Comparison of ENCODE assay signal across 11 cellular contexts in genomic region chr1:194052514-194053333, GRCh38.
A peak's percentile ranks its signal among the peaks of the same experiment; 100 is the strongest.
DNase-seq lines count a peak whose midpoint lies in the region; ATAC-seq lines count a peak whose summit lies in the region.
"Had no signal": no experiment of that assay in that cellular context is flagged by ENCODE, and none has a peak within 500 bp of the region (broad histone marks: within the 10 kb centered on the region; RNA-seq: fewer than 3 reads in every experiment).

No MANE protein-coding gene starts in this region.

- POLR2A ChIA-PET in CD8-positive, alpha-beta memory T cell (lab: Charles Lee): interaction anchor here (0.6 kb wide), 1 partner anchor 8 kb away, joined by 3 read pairs; no protein-coding TSS in a partner anchor

- H3K27me3 ChIP-seq in CD8-positive, alpha-beta memory T cell (ENCODE audit: insufficient read depth, low read length, poor library complexity, severe bottlenecking): no peaks in the 10 kb centered on the region

- peak overlapping the region; percentile 70 to 94 (median 82) for H3K27ac Mint-ChIP-seq in CD8-positive, alpha-beta memory T cell
- H3K27ac Mint-ChIP-seq in activated naive CD8-positive, alpha-beta T cell treated with anti-CD3 and anti-CD28 coated beads for 36 hours: peak overlapping the region; percentile 71
- H3K27ac Mint-ChIP-seq in stimulated activated naive B cell treated with anti-CD40 and anti-IgM and Interleukin-4, amounts not matched to agents 10 μg/mL and 1 μg/mL and 100 μg/mL, for 72 hours: no peak overlapping the region
- H3K27ac Mint-ChIP-seq: natural killer cell treated with Interleukin-12 subunit alpha and Interleukin-12 subunit beta and Interleukin-15 and Interleukin-18, amount 100 ng/mL, for 72 hours had no signal

- peaks cover 0 to 7% (median 0%) of the 10 kb centered on the region in 3 donors for H3K36me3 Mint-ChIP-seq in CD8-positive, alpha-beta memory T cell
- no peaks in the 10 kb centered on the region for H3K36me3 Mint-ChIP-seq in activated naive CD8-positive, alpha-beta T cell treated with anti-CD3 and anti-CD28 coated beads for 36 hours
- no peaks in the 10 kb centered on the region for H3K36me3 Mint-ChIP-seq in stimulated activated naive B cell treated with anti-CD40 and anti-IgM and Interleukin-4, amounts not matched to agents 10 μg/mL and 1 μg/mL and 100 μg/mL, for 72 hours
- H3K36me3 Mint-ChIP-seq: IgD-negative memory B cell; natural killer cell treated with Interleukin-12 subunit alpha and Interleukin-12 subunit beta and Interleukin-15 and Interleukin-18, amount 100 ng/mL, for 72 hours had no signal

- DNase-seq in CD8-positive, alpha-beta memory T cell: peak in 1 of 5 donors; percentile 30
- no peak for DNase-seq in activated naive CD8-positive, alpha-beta T cell treated with anti-CD3 and anti-CD28 coated beads for 36 hours
- no peak for DNase-seq in substantia nigra (lab: John Stamatoyannopoulos, UW)
- no peak for DNase-seq in NCI-H69 (lab: John Stamatoyannopoulos, UW)
- no peak for DNase-seq in stimulated activated naive B cell treated with anti-CD40 and anti-IgM and Interleukin-4, amounts not matched to agents 10 μg/mL and 1 μg/mL and 100 μg/mL, for 72 hours
- no peak for DNase-seq in NOMO-1 treated with DMSO at 0.1 percent for 48 hours (lab: John Stamatoyannopoulos, UW; ENCODE audit: unreplicated experiment)
- DNase-seq: NCI-H2029 had no signal

- H3K27ac ChIP-seq in CD8-positive, alpha-beta memory T cell (ENCODE audit: low read depth, low read length): no peak overlapping the region
- no peak overlapping the region for H3K27ac ChIP-seq in substantia nigra (ENCODE audit: low read depth, low read length, poor library complexity, severe bottlenecking)

- no peaks in the 10 kb centered on the region for H3K36me3 ChIP-seq in CD8-positive, alpha-beta memory T cell (ENCODE audit: insufficient read depth, low read length)

- H3K4me1 ChIP-seq in CD8-positive, alpha-beta memory T cell (ENCODE audit: insufficient read depth, low read length): peaks cover 61% of the 10 kb centered on the region

- H3K9me3 ChIP-seq in CD8-positive, alpha-beta memory T cell (ENCODE audit: low read length): no peaks in the 10 kb centered on the region

- CTCF ChIA-PET in CD8-positive, alpha-beta memory T cell (lab: Charles Lee): no interaction called here

- peak overlapping the region; percentile 8 for H3K4me3 ChIP-seq in CD8-positive, alpha-beta memory T cell (ENCODE audit: low read length)

- ATAC-seq in GM19395 (IDR thresholded peaks at IDR 0.05; ENCODE audit: unreplicated experiment) (peak; percentile 89), HG03159 (IDR thresholded peaks at IDR 0.05; ENCODE audit: unreplicated experiment) (peak; percentile 64)
- no peak for ATAC-seq in stimulated activated naive B cell treated with anti-CD40 and anti-IgM and Interleukin-4, amounts not matched to agents 10 μg/mL and 1 μg/mL and 100 μg/mL, for 72 hours (replicated peaks)
- ATAC-seq: natural killer cell treated with Interleukin-12 subunit alpha and Interleukin-12 subunit beta and Interleukin-15 and Interleukin-18, amount 100 ng/mL, for 72 hours had no signal

- peaks cover 0 to 5% (median 0%) of the 10 kb centered on the region in 5 donors for H3K9me3 Mint-ChIP-seq in CD8-positive, alpha-beta memory T cell
- peaks cover 4% of the 10 kb centered on the region for H3K9me3 Mint-ChIP-seq in activated naive CD8-positive, alpha-beta T cell treated with anti-CD3 and anti-CD28 coated beads for 36 hours
- no peaks in the 10 kb centered on the region for H3K9me3 Mint-ChIP-seq in stimulated activated naive B cell treated with anti-CD40 and anti-IgM and Interleukin-4, amounts not matched to agents 10 μg/mL and 1 μg/mL and 100 μg/mL, for 72 hours
- H3K9me3 Mint-ChIP-seq: natural killer cell treated with Interleukin-12 subunit alpha and Interleukin-12 subunit beta and Interleukin-15 and Interleukin-18, amount 100 ng/mL, for 72 hours had no signal

- H3K4me1 Mint-ChIP-seq in CD8-positive, alpha-beta memory T cell: peaks cover 46 to 62% (median 58%) of the 10 kb centered on the region in 3 donors
- H3K4me1 Mint-ChIP-seq in activated naive CD8-positive, alpha-beta T cell treated with anti-CD3 and anti-CD28 coated beads for 36 hours: peaks cover 50% of the 10 kb centered on the region
- H3K4me1 Mint-ChIP-seq in stimulated activated naive B cell treated with anti-CD40 and anti-IgM and Interleukin-4, amounts not matched to agents 10 μg/mL and 1 μg/mL and 100 μg/mL, for 72 hours: peaks cover 5 to 7% of the 10 kb centered on the region in 2 donors

- H3K4me3 Mint-ChIP-seq in CD8-positive, alpha-beta memory T cell: peak overlapping the region; percentile 0 to 76 (median 60)
- peak overlapping the region; percentile 54 for H3K4me3 Mint-ChIP-seq in activated naive CD8-positive, alpha-beta T cell treated with anti-CD3 and anti-CD28 coated beads for 36 hours
- no peak overlapping the region for H3K4me3 Mint-ChIP-seq in stimulated activated naive B cell treated with anti-CD40 and anti-IgM and Interleukin-4, amounts not matched to agents 10 μg/mL and 1 μg/mL and 100 μg/mL, for 72 hours
- H3K4me3 Mint-ChIP-seq: IgD-negative memory B cell; natural killer cell treated with Interleukin-12 subunit alpha and Interleukin-12 subunit beta and Interleukin-15 and Interleukin-18, amount 100 ng/mL, for 72 hours had no signal

- H3K27me3 Mint-ChIP-seq in CD8-positive, alpha-beta memory T cell: no peaks in the 10 kb centered on the region
- H3K27me3 Mint-ChIP-seq in activated naive CD8-positive, alpha-beta T cell treated with anti-CD3 and anti-CD28 coated beads for 36 hours: no peaks in the 10 kb centered on the region
- H3K27me3 Mint-ChIP-seq in stimulated activated naive B cell treated with anti-CD40 and anti-IgM and Interleukin-4, amounts not matched to agents 10 μg/mL and 1 μg/mL and 100 μg/mL, for 72 hours: no peaks in the 10 kb centered on the region
- H3K27me3 Mint-ChIP-seq: natural killer cell treated with Interleukin-12 subunit alpha and Interleukin-12 subunit beta and Interleukin-15 and Interleukin-18, amount 100 ng/mL, for 72 hours had no signal

Comparison
In these comparisons a context has a peak if more than half of its experiments do, and no peak if none do; other contexts are left out.
1. H3K4me3 Mint-ChIP-seq: peak in CD8-positive, alpha-beta memory T cell (7 of 7) and activated naive CD8-positive, alpha-beta T cell treated with anti-CD3 and anti-CD28 coated beads for 36 hours (single experiment); none in stimulated activated naive B cell treated with anti-CD40 and anti-IgM and Interleukin-4, amounts not matched to agents 10 μg/mL and 1 μg/mL and 100 μg/mL, for 72 hours (0 of 2).
2. ATAC-seq: peak in GM19395 (single experiment) and HG03159 (single experiment); none in stimulated activated naive B cell treated with anti-CD40 and anti-IgM and Interleukin-4, amounts not matched to agents 10 μg/mL and 1 μg/mL and 100 μg/mL, for 72 hours (0 of 2).